ENCODE assay signal across 8 cellular contexts in genomic region chr4:82739292-82740190, GRCh38. TPM values are rescaled to one million over a fixed set of nuclear protein-coding genes. Genes with fewer than 3 reads are reported as not detected.
DNase-seq lines count a peak whose midpoint lies in the region; ATAC-seq and TF ChIP-seq lines count a peak whose summit lies in the region.

No MANE protein-coding gene starts in this region.

- 55% methylated on average over 18 of the region's 23 CpGs for WGBS in right lobe of liver (ENCODE audit: insufficient coverage, low coverage, low lambda C conversion rate, missing lambda C conversion rate)

- H3K27ac ChIP-seq in right lobe of liver: no peak overlapping the region

- ATAC-seq in GM21825 (IDR thresholded peaks at IDR 0.05; ENCODE audit: unreplicated experiment): peak; percentile 99
- ATAC-seq in activated CD4-positive, CD25-positive, alpha-beta regulatory T cell treated with anti-CD3 and anti-CD28 coated beads, Interleukin-2, amount 50 U/mL, for 24 hours: peak; percentile 72 to 81
- ATAC-seq in right lobe of liver: peak; percentile 100

- no peaks in the 10 kb centered on the region for H3K4me1 ChIP-seq in right lobe of liver

- H3K27me3 ChIP-seq in right lobe of liver: no peaks in the 10 kb centered on the region

- no peak overlapping the region for H3K4me3 ChIP-seq in choroid plexus epithelial cell (ENCODE audit: low read depth, low read length)
- H3K4me3 ChIP-seq in right lobe of liver: no peak overlapping the region

- DNase-seq in GM03348 (ENCODE audit: low spot score): peak; percentile 84
- DNase-seq in Kasumi-1 (lab: John Stamatoyannopoulos, UW): peak; percentile 66 to 74
- peak; percentile 73 for DNase-seq in choroid plexus epithelial cell (ENCODE audit: low read depth)
- DNase-seq in right lobe of liver: peak; percentile 75 to 85 (median 83)
- DNase-seq in stimulated activated CD8-positive, alpha-beta memory T cell treated with anti-CD3 and anti-CD28 coated beads, Interleukin-12 subunit alpha, Interleukin-12 subunit beta, amount 100 ng/mL, for 24 hours (ENCODE audit: extremely low read depth): peak; percentile 23
- DNase-seq in SW 1271 (lab: John Stamatoyannopoulos, UW): no peak

- intact Hi-C loops in right lobe of liver (cut with DNase I): loop anchor here (5.0 to 10.0 kb wide), 2 partner anchors 275 to 277 kb away; no protein-coding TSS in a partner anchor

- no peaks in the 10 kb centered on the region for H3K36me3 ChIP-seq in right lobe of liver

- TF ChIP-seq POLR2A in right lobe of liver (IDR thresholded peaks at IDR 0.05): no peak

- H3K9me3 ChIP-seq in right lobe of liver: no peaks in the 10 kb centered on the region

- TF ChIP-seq CTCF in choroid plexus epithelial cell (conservative IDR thresholded peaks at IDR 0.05; ENCODE audit: low read depth, low read length) (peak; percentile 99), right lobe of liver (IDR thresholded peaks at IDR 0.05) (peak in 3 of 4 donors; percentile 95 to 100 (median 99))

RNA-seq across cellular contexts. Expression of gene SCD5, which starts 59.1 kb away (rescaled TPM):
- total RNA-seq in right lobe of liver: 1 to 10 TPM in 3 of 6 experiments, under 1 TPM in 3; 0.62 to 1.4 (median 0.96) TPM

Comparison
In these comparisons a context has a peak if more than half of its experiments do, and no peak if none do; other contexts are left out.
1. DNase-seq: peak in GM03348 (single experiment), Kasumi-1 (2 of 2), choroid plexus epithelial cell (single experiment), right lobe of liver (3 of 3) and stimulated activated CD8-positive, alpha-beta memory T cell treated with anti-CD3 and anti-CD28 coated beads, Interleukin-12 subunit alpha, Interleukin-12 subunit beta, amount 100 ng/mL, for 24 hours (single experiment); none in SW 1271 (0 of 2).
2. Peak in every context shown above with its lines, with median percentiles within 50 percentile points of each other: ATAC-seq.